10 cellular contexts compared by ENCODE assay signal in the genomic region with DNA sequence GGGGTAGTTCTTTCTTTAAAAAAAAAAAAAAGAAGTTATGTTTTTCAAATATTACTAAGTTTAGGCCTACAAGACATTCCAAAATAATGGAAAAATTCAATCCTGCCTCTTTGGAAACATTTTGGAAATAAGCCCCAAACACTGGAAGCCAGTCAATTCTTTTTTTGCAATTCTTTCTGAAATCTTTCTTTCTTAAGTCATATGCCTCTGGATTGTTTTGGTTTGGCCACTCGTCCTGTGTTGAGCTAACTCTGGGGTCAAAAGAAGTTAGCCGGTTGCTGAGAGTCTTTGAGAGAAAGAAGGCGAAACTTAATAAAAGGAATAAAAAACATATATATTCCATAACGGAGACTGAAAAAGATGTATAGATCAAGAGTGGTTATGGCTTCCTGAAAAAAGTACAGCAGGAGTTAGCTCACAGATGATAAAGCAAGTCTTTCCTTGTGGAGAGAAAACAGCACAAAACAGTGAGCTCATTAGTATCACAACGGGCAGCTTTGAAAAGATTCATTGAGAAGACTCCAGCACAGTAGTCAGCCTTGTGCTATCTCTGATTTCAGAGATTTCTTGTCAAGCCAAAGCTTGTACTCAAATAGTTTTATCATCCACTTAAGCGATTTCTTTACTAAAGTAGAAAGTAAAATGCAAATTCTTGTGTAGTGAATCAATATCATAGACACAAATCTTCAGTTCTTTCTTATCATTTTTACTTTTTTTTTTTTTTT.
DNase-seq lines count a peak whose midpoint lies in the region; ATAC-seq, FAIRE-seq and TF ChIP-seq lines count a peak whose summit lies in the region.
"Had no signal": no experiment of that assay in that cellular context is flagged by ENCODE, and none has a peak within 500 bp of the region (broad histone marks: within the 10 kb centered on the region; RNA-seq: fewer than 3 reads in every experiment).

No MANE protein-coding gene starts in this region.

- no peak overlapping the region for H3K27ac Mint-ChIP-seq in activated naive CD4-positive, alpha-beta T cell treated with anti-CD3 and anti-CD28 coated beads, Interleukin-2, amount 10 ng/mL, durations not matched to agents 7 days and 5 days
- H3K27ac Mint-ChIP-seq: CD4-positive, alpha-beta memory T cell had no signal

- peak; percentile 8 for FAIRE-seq in HepG2 (lab: Jason Lieb, UNC)

- WGBS in IMR-90 (ENCODE audit: extremely low coverage in 2 of 2, insufficient read length in 1 of 2), 2 experiments, result 29% methylated on average over 1 of the region's 6 CpGs; no CpG with 5 or more reads in 1 of the 2 experiments
- WGBS in esophagus muscularis mucosa, result 29% methylated on average over 6 of the region's 6 CpGs
- 99% methylated on average over 6 of the region's 6 CpGs for WGBS in HepG2 (ENCODE audit: low lambda C conversion rate)

- H3K27me3 ChIP-seq in IMR-90 (ENCODE audit: control insufficient read depth, insufficient read depth, low read length) (no peaks in the 10 kb centered on the region; the same call in 1 of the 2 replicates), esophagus muscularis mucosa (no peaks in the 10 kb centered on the region), HepG2 (ENCODE audit: control insufficient read depth in 1 of 2, insufficient read depth in 2 of 2, low read length in 2 of 2) (no peaks in the 10 kb centered on the region), MG63 (no peaks in the 10 kb centered on the region)

- H4K20me1 ChIP-seq in IMR-90 (ENCODE audit: insufficient read depth, low read length), result no peaks in the 10 kb centered on the region
- no peaks in the 10 kb centered on the region for H4K20me1 ChIP-seq in HepG2 (ENCODE audit: insufficient read depth, low read length)

- TF ChIP-seq EP300 in esophagus muscularis mucosa (IDR thresholded peaks at IDR 0.05) (no peak), HepG2 (IDR thresholded peaks at IDR 0.05; ENCODE audit: low read depth in 2 of 2, low read length in 2 of 2) (no peak), HepG2 (CRISPR knock-in tag; IDR thresholded peaks at IDR 0.05; ENCODE audit: borderline replicate concordance) (no peak)

- no peaks in the 10 kb centered on the region for H3K79me2 ChIP-seq in HepG2 (ENCODE audit: insufficient read depth, low read length)

- H2BK5ac ChIP-seq in IMR-90 (ENCODE audit: low read depth, low read length, poor library complexity, severe bottlenecking), result peak overlapping the region; percentile 79

- H3K9me3 Mint-ChIP-seq in activated naive CD4-positive, alpha-beta T cell treated with anti-CD3 and anti-CD28 coated beads, Interleukin-2, amount 10 ng/mL, durations not matched to agents 7 days and 5 days, result no peaks in the 10 kb centered on the region
- H3K9me3 Mint-ChIP-seq: CD4-positive, alpha-beta memory T cell had no signal

- peak overlapping the region; percentile 47; the same call in 1 of the 2 replicates for H3K27ac ChIP-seq in IMR-90 (ENCODE audit: insufficient read depth, low read length)
- peak overlapping the region; percentile 58 to 76 (median 70) for H3K27ac ChIP-seq in esophagus muscularis mucosa (replicated peaks in 1 of 4)
- no peak overlapping the region for H3K27ac ChIP-seq in HepG2 (ENCODE audit: extremely low read length, insufficient read depth, low read length)
- H3K27ac ChIP-seq in substantia nigra (ENCODE audit: low read depth, low read length, poor library complexity, severe bottlenecking), result peak overlapping the region; percentile 56

- H3K9me3 ChIP-seq in IMR-90 (ENCODE audit: control insufficient read depth, insufficient read depth, low read length) (no peaks in the 10 kb centered on the region), esophagus muscularis mucosa (no peaks in the 10 kb centered on the region), HepG2 (ENCODE audit: low read length) (no peaks in the 10 kb centered on the region), MG63 (no peaks in the 10 kb centered on the region)

- BruUV-seq in IMR-90 (replicated peaks; lab: Mats Ljungman, UMichigan) (no TSS peak), HepG2 (replicated peaks; lab: Mats Ljungman, UMichigan) (no TSS peak)

- H3K4me2 ChIP-seq in IMR-90 (ENCODE audit: low read depth, low read length) (peak overlapping the region; percentile 55; the same call in 1 of the 2 replicates), HepG2 (ENCODE audit: low read depth, low read length) (no peak overlapping the region)

- H3K18ac ChIP-seq in IMR-90 (ENCODE audit: low read depth, low read length), result peak overlapping the region; percentile 70; the same call in 1 of the 2 replicates

- peak overlapping the region in 1 of 2 experiments; percentile 26; a peak in 2 of 4 replicates for H4K8ac ChIP-seq in IMR-90 (ENCODE audit: low read depth in 2 of 2, low read length in 2 of 2)

- H3K79me1 ChIP-seq in IMR-90 (ENCODE audit: low read depth in 1 of 2, low read length in 2 of 2), result peaks cover 5% of the 10 kb centered on the region in 2 experiments; a peak in 1 of 4 replicates

- H2BK120ac ChIP-seq in IMR-90 (ENCODE audit: low read depth, low read length), result 0 out of 2 replicates have a peak overlapping the region, but pooled peaks have one; percentile 51

- no peak for TF ChIP-seq CTCF in IMR-90 (conservative IDR thresholded peaks at IDR 0.05; ENCODE audit: low read depth, low read length)
- TF ChIP-seq CTCF in esophagus muscularis mucosa (IDR thresholded peaks at IDR 0.05), result no peak
- no peak for TF ChIP-seq CTCF in HepG2 (CRISPR knock-in tag; IDR thresholded peaks at IDR 0.05)

- peak overlapping the region; percentile 27; the same call in 1 of the 2 replicates for H2BK20ac ChIP-seq in IMR-90 (ENCODE audit: low read depth, low read length)

- intact Hi-C loops in IMR-90 (cut with micrococcal nuclease), result no loop called here
- intact Hi-C loops in esophagus muscularis mucosa (cut with DNase I), result no loop called here
- intact Hi-C loops in HepG2 (cut with micrococcal nuclease; ENCODE audit: unreplicated experiment), result no loop called here

- TF ChIP-seq RAD21 in IMR-90 (IDR thresholded peaks at IDR 0.05; ENCODE audit: low read length) (no peak), HepG2 (CRISPR knock-in tag; IDR thresholded peaks at IDR 0.05) (no peak)

- no peak overlapping the region; the same call in 1 of the 2 replicates for H3K4ac ChIP-seq in IMR-90 (ENCODE audit: low read depth, low read length)

- H2BK15ac ChIP-seq in IMR-90 (ENCODE audit: low read depth, low read length), result no peak overlapping the region

- H3K27me3 Mint-ChIP-seq in activated naive CD4-positive, alpha-beta T cell treated with anti-CD3 and anti-CD28 coated beads, Interleukin-2, amount 10 ng/mL, durations not matched to agents 7 days and 5 days, result no peaks in the 10 kb centered on the region
- H3K27me3 Mint-ChIP-seq: CD4-positive, alpha-beta memory T cell had no signal

- dilution Hi-C loops in IMR-90 (cut with HindIII; ENCODE audit: low sequenced_read_pairs, unreplicated experiment), result no loop called here

- ATAC-seq in IMR-90 (ENCODE audit: low read depth), result peak; percentile 71
- ATAC-seq in HepG2, result no peak
- no peak for ATAC-seq in GM19452 (IDR thresholded peaks at IDR 0.05; ENCODE audit: unreplicated experiment)

- no peak overlapping the region for H4K91ac ChIP-seq in IMR-90 (ENCODE audit: insufficient read depth, low read depth, low read length)

- H3K23ac ChIP-seq in IMR-90 (ENCODE audit: low read depth, low read length), result no peak overlapping the region

- H3K36me3 ChIP-seq in IMR-90 (ENCODE audit: control insufficient read depth, insufficient read depth, low read length), result peaks cover 5% of the 10 kb centered on the region
- no peaks in the 10 kb centered on the region for H3K36me3 ChIP-seq in esophagus muscularis mucosa
- H3K36me3 ChIP-seq in HepG2 (replicated peaks in 1 of 2; ENCODE audit: control insufficient read depth in 1 of 2, insufficient read depth in 2 of 2, low read length in 2 of 2), result peaks cover 0 to 9% of the 10 kb centered on the region in 2 experiments; a peak in 1 of 5 replicates
- H3K36me3 ChIP-seq in MG63, result no peaks in the 10 kb centered on the region

- H4K5ac ChIP-seq in IMR-90 (ENCODE audit: low read depth, low read length), result no peak overlapping the region

- TF ChIP-seq POLR2A in IMR-90 (IDR thresholded peaks at IDR 0.05; ENCODE audit: low read depth, low read length) (no peak), esophagus muscularis mucosa (IDR thresholded peaks at IDR 0.05; ENCODE audit: low read depth) (no peak), HepG2 (IDR thresholded peaks at IDR 0.05; ENCODE audit: insufficient read depth in 1 of 2, low read depth in 2 of 2, low read length in 2 of 2) (no peak)

- H3K9ac ChIP-seq in IMR-90 (ENCODE audit: low read depth, low read length) (no peak overlapping the region; the same call in 1 of the 2 replicates), HepG2 (ENCODE audit: insufficient read depth, low read depth, low read length) (no peak overlapping the region)

- H3K4me3 ChIP-seq in IMR-90 (ENCODE audit: insufficient read depth, low read depth, low read length) (no peak overlapping the region), esophagus muscularis mucosa (no peak overlapping the region), HepG2 (replicated peaks in 1 of 3; ENCODE audit: insufficient read depth in 1 of 3, low read depth in 2 of 3, low read length in 3 of 3) (no peak overlapping the region), MG63 (no peak overlapping the region)

- H3K4me1 ChIP-seq in IMR-90 (ENCODE audit: control insufficient read depth, insufficient read depth, low read length) (peaks cover 2% of the 10 kb centered on the region; the same call in 1 of the 2 replicates), esophagus muscularis mucosa (peaks cover 0 to 82% (median 55%) of the 10 kb centered on the region in 4 donors), HepG2 (ENCODE audit: insufficient read depth, low read length) (no peaks in the 10 kb centered on the region)

- no peaks in the 10 kb centered on the region for H3K4me1 Mint-ChIP-seq in activated naive CD4-positive, alpha-beta T cell treated with anti-CD3 and anti-CD28 coated beads, Interleukin-2, amount 10 ng/mL, durations not matched to agents 7 days and 5 days
- H3K4me1 Mint-ChIP-seq: CD4-positive, alpha-beta memory T cell had no signal

- H3K4me3 Mint-ChIP-seq in activated naive CD4-positive, alpha-beta T cell treated with anti-CD3 and anti-CD28 coated beads, Interleukin-2, amount 10 ng/mL, durations not matched to agents 7 days and 5 days, result no peak overlapping the region
- H3K4me3 Mint-ChIP-seq: CD4-positive, alpha-beta memory T cell had no signal

- H3K9me1 ChIP-seq in IMR-90 (ENCODE audit: insufficient read depth, low read length), result no peaks in the 10 kb centered on the region

- 0 out of 2 replicates have a peak overlapping the region, but pooled peaks have one; percentile 43 for H3K56ac ChIP-seq in IMR-90 (ENCODE audit: extremely low read depth, insufficient read depth, low read length)

- in situ Hi-C loops in IMR-90 (cut with MboI; ENCODE audit: low sequenced_read_pairs), result no loop called here
- in situ Hi-C loops in HepG2 (cut with HindIII; ENCODE audit: extremely low pct_ligation_motif_present, low pct_unique_long_range_greater_than_20kb), result no loop called here

- no peaks in the 10 kb centered on the region for H3K36me3 Mint-ChIP-seq in activated naive CD4-positive, alpha-beta T cell treated with anti-CD3 and anti-CD28 coated beads, Interleukin-2, amount 10 ng/mL, durations not matched to agents 7 days and 5 days
- H3K36me3 Mint-ChIP-seq: CD4-positive, alpha-beta memory T cell had no signal

- no peak overlapping the region for H2AK9ac ChIP-seq in IMR-90 (replicated peaks; ENCODE audit: low read depth, low read length, poor library complexity)

- H2AFZ ChIP-seq in IMR-90 (replicated peaks; ENCODE audit: low read length, poor library complexity) (no peak overlapping the region), HepG2 (ENCODE audit: low read length) (no peak overlapping the region)

- CTCF ChIA-PET in IMR-90 (lab: Yijun Ruan, JAX) (interaction anchor here (0.6 kb wide), 2 partner anchors 17 to 67 kb away, joined by 4 read pairs; no protein-coding TSS in a partner anchor), HepG2 (lab: Yijun Ruan, JAX; ENCODE audit: low intra/inter-chr PET ratio, low total read pairs) (no interaction called here)
- CTCF ChIA-PET in activated naive CD4-positive, alpha-beta T cell treated with anti-CD3 and anti-CD28 coated beads, Interleukin-2, amount 10 ng/mL, durations not matched to agents 7 days and 5 days (lab: Charles Lee), result no interaction called here

- H2AK5ac ChIP-seq in IMR-90 (ENCODE audit: low read depth, low read length), result no peak overlapping the region

- H3K14ac ChIP-seq in IMR-90 (replicated peaks; ENCODE audit: low read depth, low read length), result no peak overlapping the region

- POLR2A ChIA-PET in IMR-90 (lab: Charles Lee; ENCODE audit: unreplicated experiment), result no interaction called here
- POLR2A ChIA-PET in HepG2 (lab: Yijun Ruan, JAX), result no interaction called here

- DNase-seq in IMR-90 (peak; percentile 57), esophagus muscularis mucosa (ENCODE audit: extremely low spot score) (no peak), HepG2 (ENCODE audit: low spot score) (no peak), substantia nigra (lab: John Stamatoyannopoulos, UW) (peak in 1 of 49 donors; percentile 32), MG63 (no peak)
- DNase-seq in activated naive CD4-positive, alpha-beta T cell treated with anti-CD3 and anti-CD28 coated beads, Interleukin-2, amount 10 ng/mL, durations not matched to agents 7 days and 5 days, result no peak
- DNase-seq in stimulated activated naive CD4-positive, alpha-beta T cell treated with Interleukin-2 at 50 U/mL for 16 hours (lab: John Stamatoyannopoulos, UW), result no peak
- DNase-seq: CD4-positive, alpha-beta memory T cell; NCI-H187 treated with DMSO at 0.1 percent for 48 hours had no signal
